Comparison of ENCODE assay signal across 1 cellular context in genomic region chr19:2424686-2425621, GRCh38.
TF ChIP-seq lines count a peak whose summit lies in the region.

No MANE protein-coding gene starts in this region.

TF ChIP-seq in IMR-90, 13 proteins besides CTCF, POLR2A, EP300 and RAD21:
- TF ChIP-seq BHLHE40 (IDR thresholded peaks at IDR 0.05; ENCODE audit: low read depth, low read length) (no peak), SMC3 (IDR thresholded peaks at IDR 0.05; ENCODE audit: low read depth, low read length) (peak; percentile 39), MXI1 (IDR thresholded peaks at IDR 0.05; ENCODE audit: borderline replicate concordance, low read depth, low read length) (0 out of 2 replicates have a peak, but pooled peaks have one; percentile 34)
TF ChIP-seq in IMR-90: peak in this region for 2.
